Comparison of ENCODE assay signal across 16 cellular contexts in genomic region chr9:138075496-138075895, GRCh38.
"Had no signal": no experiment of that assay in that cellular context is flagged by ENCODE, and none has a peak within 500 bp of the region (broad histone marks: within the 10 kb centered on the region; RNA-seq: fewer than 3 reads in every experiment).

No MANE protein-coding gene starts in this region.

- H3K27ac ChIP-seq: ascending aorta, breast epithelium, parathyroid adenoma, upper lobe of left lung, WERI-Rb-1 had no signal

- H3K27me3 ChIP-seq: ascending aorta, upper lobe of left lung had no signal

- DNase-seq: activated CD4-positive, alpha-beta T cell treated with anti-CD3 and anti-CD28 coated beads for 36 hours; activated naive CD4-positive, alpha-beta T cell treated with anti-CD3 and anti-CD28 coated beads, Interleukin-2, amount 10 ng/mL, durations not matched to agents 7 days and 5 days; dermis blood vessel endothelial cell; erythroblast; mammary epithelial cell; mucosa of descending colon; naive thymus-derived CD4-positive, alpha-beta T cell; small intestine; stimulated activated CD4-positive, alpha-beta T cell treated with anti-CD3 and anti-CD28 coated beads, Interleukin-4, amount 100 ng/mL, for 4 hours; stimulated activated CD8-positive, alpha-beta memory T cell treated with anti-CD3 and anti-CD28 coated beads, Interleukin-4, amount 100 ng/mL, for 48 hours; stimulated activated naive CD4-positive, alpha-beta T cell treated with Interleukin-2 at 50 U/mL for 16 hours; WERI-Rb-1 had no signal

- H3K4me1 ChIP-seq: ascending aorta, breast epithelium, parathyroid adenoma, upper lobe of left lung had no signal

- H3K36me3 ChIP-seq: ascending aorta, breast epithelium, upper lobe of left lung had no signal

- H3K4me3 ChIP-seq: ascending aorta, breast epithelium, mucosa of descending colon, upper lobe of left lung had no signal

- H3K9me3 ChIP-seq: ascending aorta, breast epithelium, mucosa of descending colon, upper lobe of left lung had no signal
